Comparison of ENCODE assay signal across 1 cellular context in genomic region chr3:12401208-12401607, GRCh38.
TF ChIP-seq lines count a peak whose summit lies in the region.

No MANE protein-coding gene starts in this region.

TF ChIP-seq in GM23338, 12 proteins besides CTCF, POLR2A, EP300 and RAD21 (continued from another document):
- no peak for TF ChIP-seq REST (IDR thresholded peaks at IDR 0.05; ENCODE audit: unreplicated experiment)
- TF ChIP-seq ZNF462 (CRISPR knock-in tag; IDR thresholded peaks at IDR 0.05): no peak
- no peak for TF ChIP-seq NANOG (IDR thresholded peaks at IDR 0.05; ENCODE audit: borderline replicate concordance)
- no peak for TF ChIP-seq CREB1 (CRISPR knock-in tag; IDR thresholded peaks at IDR 0.05; ENCODE audit: low read depth)
- TF ChIP-seq EZH2phosphoT487 (IDR thresholded peaks at IDR 0.05; ENCODE audit: unreplicated experiment): no peak
- no peak for TF ChIP-seq ZNF331 (CRISPR knock-in tag; IDR thresholded peaks at IDR 0.05; ENCODE audit: low read depth)
- TF ChIP-seq ZNF114 (CRISPR knock-in tag; IDR thresholded peaks at IDR 0.05): no peak
- TF ChIP-seq ETS1 (IDR thresholded peaks at IDR 0.05): no peak
- no peak for TF ChIP-seq EZH2 (IDR thresholded peaks at IDR 0.05; ENCODE audit: low read depth, unreplicated experiment)
- TF ChIP-seq STAT1 (IDR thresholded peaks at IDR 0.05; ENCODE audit: unreplicated experiment): no peak
- no peak for TF ChIP-seq JUNB (IDR thresholded peaks at IDR 0.05; ENCODE audit: unreplicated experiment)
